15 cellular contexts compared by ENCODE assay signal in the genomic region with DNA sequence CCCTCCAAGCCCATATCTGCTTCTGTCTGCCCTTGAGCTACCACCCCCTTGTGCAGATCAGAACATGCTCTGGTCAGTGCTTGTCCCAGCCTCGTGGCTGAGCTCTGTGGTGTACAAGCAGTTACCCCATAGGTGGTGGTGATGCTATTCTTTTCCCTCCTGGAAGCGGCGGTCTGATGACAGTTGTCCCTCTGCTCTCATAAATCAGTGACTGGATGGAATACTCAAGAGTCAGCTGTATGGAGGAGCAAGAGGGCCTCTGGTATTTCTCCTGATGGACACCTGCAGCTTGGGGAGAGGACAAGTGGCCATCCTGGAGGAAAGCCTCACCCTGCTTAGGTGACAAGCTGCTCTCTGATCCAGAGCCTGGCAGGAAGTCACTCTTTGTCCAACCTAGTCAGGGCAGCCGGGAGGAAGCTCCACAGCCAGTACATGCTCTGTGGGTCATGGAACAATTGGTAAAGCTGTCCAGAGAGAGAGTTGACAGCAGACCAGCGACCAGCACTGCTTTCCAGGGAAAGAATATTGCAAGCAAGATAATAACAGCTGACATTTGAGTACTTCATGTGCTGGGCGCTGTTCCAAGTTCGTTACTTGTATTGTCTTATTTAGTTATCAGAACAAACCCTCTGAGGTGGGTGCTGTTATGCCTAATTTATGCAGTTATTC. TPM values are rescaled to one million over a fixed set of nuclear protein-coding genes. Genes with fewer than 3 reads are reported as not detected.
A peak's percentile ranks its signal among the peaks of the same experiment; 100 is the strongest.
DNase-seq lines count a peak whose midpoint lies in the region; ATAC-seq, FAIRE-seq and TF ChIP-seq lines count a peak whose summit lies in the region.
"Had no signal": no experiment of that assay in that cellular context is flagged by ENCODE, and none has a peak within 500 bp of the region (broad histone marks: within the 10 kb centered on the region; RNA-seq: fewer than 3 reads in every experiment).

No MANE protein-coding gene starts in this region.

- no peaks in the 10 kb centered on the region for H4K20me1 ChIP-seq in endothelial cell of umbilical vein (replicated peaks; ENCODE audit: control insufficient read depth, extremely low read depth, insufficient read depth, low read length)

- WGBS in ovary, 3 donors, result 66 to 74% (median 68%) methylated on average over 7 of the region's 7 CpGs

- no peaks in the 10 kb centered on the region for H3K27me3 Mint-ChIP-seq in naive thymus-derived CD4-positive, alpha-beta T cell
- H3K27me3 Mint-ChIP-seq in activated T-cell treated with anti-CD3 and anti-CD28 coated beads, Interleukin-2, amount 50 U/mL, for 72 hours (ENCODE audit: low read depth), result no peaks in the 10 kb centered on the region
- H3K27me3 Mint-ChIP-seq: activated naive CD8-positive, alpha-beta T cell treated with anti-CD3 and anti-CD28 coated beads, Interleukin-2, amount 10 ng/mL, durations not matched to agents 7 days and 5 days had no signal

- H3K27ac Mint-ChIP-seq in naive thymus-derived CD4-positive, alpha-beta T cell, result peak overlapping the region in 5 of 9 donors; percentile 4 to 69 (median 14)
- no peak overlapping the region for H3K27ac Mint-ChIP-seq in activated T-cell treated with anti-CD3 and anti-CD28 coated beads, Interleukin-2, amount 50 U/mL, for 72 hours
- H3K27ac Mint-ChIP-seq: activated naive CD8-positive, alpha-beta T cell treated with anti-CD3 and anti-CD28 coated beads, Interleukin-2, amount 10 ng/mL, durations not matched to agents 7 days and 5 days; mesothelial cell of epicardium had no signal

- DNase-seq in NCI-H1436 (lab: John Stamatoyannopoulos, UW), result peak; percentile 1
- no peak for DNase-seq in NCI-H1436 treated with DMSO at 0.1 percent for 48 hours (lab: John Stamatoyannopoulos, UW)
- peak; percentile 59 for DNase-seq in NCI-H748 (lab: John Stamatoyannopoulos, UW; ENCODE audit: unreplicated experiment)
- DNase-seq in endothelial cell of umbilical vein (ENCODE audit: low read depth, low spot score), result peak; percentile 21
- no peak for DNase-seq in naive thymus-derived CD4-positive, alpha-beta T cell
- DNase-seq in ovary, result no peak
- DNase-seq in activated T-cell treated with anti-CD3 and anti-CD28 coated beads, Interleukin-2, amount 50 U/mL, for 72 hours, result no peak
- DNase-seq: 8988T; activated naive CD8-positive, alpha-beta T cell treated with anti-CD3 and anti-CD28 coated beads, Interleukin-2, amount 10 ng/mL, durations not matched to agents 7 days and 5 days; central memory CD4-positive, alpha-beta T cell; sigmoid colon had no signal

- dilution Hi-C loops in endothelial cell of umbilical vein (cut with MboI; ENCODE audit: extremely low pct_ligation_motif_present, low sequenced_read_pairs), result no loop called here

- H3K9me3 Mint-ChIP-seq in naive thymus-derived CD4-positive, alpha-beta T cell, result no peaks in the 10 kb centered on the region
- no peaks in the 10 kb centered on the region for H3K9me3 Mint-ChIP-seq in activated T-cell treated with anti-CD3 and anti-CD28 coated beads, Interleukin-2, amount 50 U/mL, for 72 hours
- H3K9me3 Mint-ChIP-seq: activated naive CD8-positive, alpha-beta T cell treated with anti-CD3 and anti-CD28 coated beads, Interleukin-2, amount 10 ng/mL, durations not matched to agents 7 days and 5 days; mesothelial cell of epicardium had no signal

- TF ChIP-seq CTCF in endothelial cell of umbilical vein (IDR thresholded peaks at IDR 0.05; ENCODE audit: extremely low read depth in 1 of 2, insufficient read depth in 1 of 2, low read depth in 1 of 2, low read length in 2 of 2) (no peak), ovary (IDR thresholded peaks at IDR 0.05) (no peak)

- CTCF ChIA-PET in endothelial cell of umbilical vein (lab: Charles Lee), result no interaction called here
- CTCF ChIA-PET in naive thymus-derived CD4-positive, alpha-beta T cell (lab: Charles Lee), result interaction anchor here (0.7 to 0.8 kb wide), 2 partner anchors 13 to 23 kb away, joined by 3 read pairs; no protein-coding TSS in a partner anchor

- ATAC-seq in naive thymus-derived CD4-positive, alpha-beta T cell, result no peak
- no peak for ATAC-seq in GM21526 (IDR thresholded peaks at IDR 0.05; ENCODE audit: low FRiP score, unreplicated experiment)
- no peak for ATAC-seq in activated T-cell treated with anti-CD3 and anti-CD28 coated beads, Interleukin-2, amount 50 U/mL, for 72 hours (replicated peaks in 1 of 2)

- H3K36me3 Mint-ChIP-seq in naive thymus-derived CD4-positive, alpha-beta T cell, result peaks cover 8 to 53% (median 27%) of the 10 kb centered on the region in 5 donors
- peaks cover 1 to 6% of the 10 kb centered on the region in 2 donors for H3K36me3 Mint-ChIP-seq in activated T-cell treated with anti-CD3 and anti-CD28 coated beads, Interleukin-2, amount 50 U/mL, for 72 hours (ENCODE audit: insufficient read depth in 2 of 2)

- POLR2A ChIA-PET in endothelial cell of umbilical vein (lab: Charles Lee), result interaction anchor here (0.7 kb wide), 1 partner anchor 165 kb away, joined by 3 read pairs; a partner anchor contains a TSS
- POLR2A ChIA-PET in naive thymus-derived CD4-positive, alpha-beta T cell (lab: Charles Lee), result no interaction called here

- intact Hi-C loops in endothelial cell of umbilical vein (cut with micrococcal nuclease), result no loop called here
- intact Hi-C loops in naive thymus-derived CD4-positive, alpha-beta T cell (cut with micrococcal nuclease), result no loop called here
- intact Hi-C loops in ovary (cut with DNase I), result no loop called here

- no peak overlapping the region for H2AFZ ChIP-seq in endothelial cell of umbilical vein (ENCODE audit: low read depth, low read length)

- H3K9me3 ChIP-seq in endothelial cell of umbilical vein (replicated peaks; ENCODE audit: control insufficient read depth, insufficient read depth, low read length) (no peaks in the 10 kb centered on the region), ovary (no peaks in the 10 kb centered on the region)
- H3K9me3 ChIP-seq in naive thymus-derived CD4-positive, alpha-beta T cell (ENCODE audit: control insufficient read depth in 2 of 3, low read length in 3 of 3), result no peaks in the 10 kb centered on the region
- H3K9me3 ChIP-seq: sigmoid colon, tibial nerve had no signal

- H3K4me2 ChIP-seq in endothelial cell of umbilical vein (ENCODE audit: insufficient read depth, low read length), result no peak overlapping the region

- no peak overlapping the region for H3K4me3 Mint-ChIP-seq in naive thymus-derived CD4-positive, alpha-beta T cell
- no peak overlapping the region for H3K4me3 Mint-ChIP-seq in activated T-cell treated with anti-CD3 and anti-CD28 coated beads, Interleukin-2, amount 50 U/mL, for 72 hours
- H3K4me3 Mint-ChIP-seq: activated naive CD8-positive, alpha-beta T cell treated with anti-CD3 and anti-CD28 coated beads, Interleukin-2, amount 10 ng/mL, durations not matched to agents 7 days and 5 days; mesothelial cell of epicardium had no signal

- H3K4me3 ChIP-seq in endothelial cell of umbilical vein (replicated peaks in 1 of 3; ENCODE audit: insufficient read depth in 1 of 3, low read depth in 1 of 3, low read length in 3 of 3), result no peak overlapping the region
- H3K4me3 ChIP-seq in naive thymus-derived CD4-positive, alpha-beta T cell (ENCODE audit: low read length), result no peak overlapping the region
- H3K4me3 ChIP-seq in ovary, result no peak overlapping the region
- H3K4me3 ChIP-seq: sigmoid colon, tibial nerve had no signal

- H3K27ac ChIP-seq in endothelial cell of umbilical vein (ENCODE audit: insufficient read depth, low read depth, low read length) (no peak overlapping the region), ovary (no peak overlapping the region)
- no peak overlapping the region for H3K27ac ChIP-seq in naive thymus-derived CD4-positive, alpha-beta T cell (ENCODE audit: low read depth, low read length)
- H3K27ac ChIP-seq: sigmoid colon, tibial nerve had no signal

- TF ChIP-seq POLR2A in endothelial cell of umbilical vein (IDR thresholded peaks at IDR 0.05; ENCODE audit: low read depth, low read length) (no peak), ovary (IDR thresholded peaks at IDR 0.05) (no peak)

- H3K79me2 ChIP-seq in endothelial cell of umbilical vein (ENCODE audit: control insufficient read depth, insufficient read depth, low read length), result no peaks in the 10 kb centered on the region

- peak; percentile 59 for FAIRE-seq in endothelial cell of umbilical vein (lab: Jason Lieb, UNC)
- FAIRE-seq: endometrium had no signal

- no peak for TF ChIP-seq EP300 in ovary (IDR thresholded peaks at IDR 0.05)

- H3K4me1 ChIP-seq in endothelial cell of umbilical vein (ENCODE audit: control insufficient read depth, extremely low read depth, insufficient read depth, low read length) (peaks cover 5% of the 10 kb centered on the region), ovary (ENCODE audit: insufficient read depth) (no peaks in the 10 kb centered on the region)
- no peaks in the 10 kb centered on the region for H3K4me1 ChIP-seq in naive thymus-derived CD4-positive, alpha-beta T cell (ENCODE audit: control insufficient read depth in 2 of 2, insufficient read depth in 2 of 2, low read length in 2 of 2)
- H3K4me1 ChIP-seq: sigmoid colon had no signal

- no peak overlapping the region for H3K9ac ChIP-seq in endothelial cell of umbilical vein (replicated peaks; ENCODE audit: extremely low read depth, insufficient read depth, low read length)

- peaks cover 0 to 6% of the 10 kb centered on the region in 2 experiments for H3K36me3 ChIP-seq in endothelial cell of umbilical vein (ENCODE audit: control insufficient read depth in 2 of 2, extremely low read depth in 1 of 2, insufficient read depth in 2 of 2, low read length in 2 of 2)
- H3K36me3 ChIP-seq in naive thymus-derived CD4-positive, alpha-beta T cell (ENCODE audit: control insufficient read depth in 2 of 3, insufficient read depth in 3 of 3, low read length in 3 of 3), result peaks cover 0 to 57% (median 11%) of the 10 kb centered on the region in 3 experiments
- H3K36me3 ChIP-seq in ovary, result no peaks in the 10 kb centered on the region

- H3K27me3 ChIP-seq in endothelial cell of umbilical vein (ENCODE audit: control insufficient read depth in 2 of 2, insufficient read depth in 2 of 2, low read length in 2 of 2) (no peaks in the 10 kb centered on the region), ovary (no peaks in the 10 kb centered on the region)
- H3K27me3 ChIP-seq in naive thymus-derived CD4-positive, alpha-beta T cell (ENCODE audit: control insufficient read depth in 2 of 2, insufficient read depth in 2 of 2, low read length in 2 of 2), result no peaks in the 10 kb centered on the region
- H3K27me3 ChIP-seq: sigmoid colon, tibial nerve had no signal

- H3K9me1 ChIP-seq in endothelial cell of umbilical vein (replicated peaks; ENCODE audit: control insufficient read depth, extremely low read depth, insufficient read depth, low read length), result no peaks in the 10 kb centered on the region

- peaks cover 26 to 51% (median 28%) of the 10 kb centered on the region in 7 donors for H3K4me1 Mint-ChIP-seq in naive thymus-derived CD4-positive, alpha-beta T cell
- peaks cover 38% of the 10 kb centered on the region for H3K4me1 Mint-ChIP-seq in activated T-cell treated with anti-CD3 and anti-CD28 coated beads, Interleukin-2, amount 50 U/mL, for 72 hours (ENCODE audit: low read depth)
- H3K4me1 Mint-ChIP-seq: mesothelial cell of epicardium had no signal

- BruUV-seq in endothelial cell of umbilical vein (replicated peaks; lab: Mats Ljungman, UMichigan), result no TSS peak

RNA-seq across cellular contexts. Expression of a gene that starts 47.2 kb away (rescaled TPM):
- total RNA-seq in endothelial cell of umbilical vein, result 83.1 and 83.5 TPM in 2 replicates
- 85.7 and 139 TPM in 2 replicates for polyA plus RNA-seq in endothelial cell of umbilical vein
- 32.7 and 52.1 TPM in 2 replicates for polyA plus RNA-seq in endothelial cell of umbilical vein (2011; cell fraction: cytosol; rRNA removed)
- polyA plus RNA-seq in endothelial cell of umbilical vein (2011; cell fraction: nucleus; rRNA removed), result 14.6 and 25.1 TPM in 2 replicates
- 17.1 and 24.7 TPM in 2 replicates for polyA plus RNA-seq in endothelial cell of umbilical vein (2012)
- polyA minus RNA-seq in endothelial cell of umbilical vein, result 8.0 and 9.1 TPM in 2 replicates
- polyA minus RNA-seq in endothelial cell of umbilical vein (2011; cell fraction: cytosol; rRNA and poly(A)+ RNA removed), result 31.0 TPM
- polyA minus RNA-seq in endothelial cell of umbilical vein (2011; cell fraction: nucleus; rRNA and poly(A)+ RNA removed), result 5.4 and 12.6 TPM in 2 replicates
- total RNA-seq in naive thymus-derived CD4-positive, alpha-beta T cell, result 10 to 100 TPM; 41.8 to 56.2 (median 51.7) TPM
- polyA plus RNA-seq in naive thymus-derived CD4-positive, alpha-beta T cell, result 100 to 1,000 TPM; 185 to 212 TPM
- total RNA-seq in ovary, result 100 to 1,000 TPM in 2 of 7 donors, 10 to 100 TPM in 5; 48.2 to 177 (median 68.7) TPM
- polyA plus RNA-seq in ovary, result 100 to 1,000 TPM in 1 of 2 donors, not detected in 1; 112 TPM
- total RNA-seq in activated T-cell treated with anti-CD3 and anti-CD28 coated beads, Interleukin-2, amount 50 U/mL, for 72 hours, result 10 to 100 TPM; 31.7 to 38.2 TPM

Comparison
In these comparisons a context has a peak if more than half of its experiments do, and no peak if none do; other contexts are left out.
1. DNase-seq: peak in NCI-H1436 (single experiment), NCI-H748 (single experiment) and endothelial cell of umbilical vein (single experiment); none in NCI-H1436 treated with DMSO at 0.1 percent for 48 hours (single experiment), naive thymus-derived CD4-positive, alpha-beta T cell (0 of 9), ovary (0 of 5) and activated T-cell treated with anti-CD3 and anti-CD28 coated beads, Interleukin-2, amount 50 U/mL, for 72 hours (0 of 2).